Comparison of ENCODE assay signal across 9 cellular contexts in genomic region chr15:75531041-75531450, GRCh38. TPM values are rescaled to one million over a fixed set of nuclear protein-coding genes. Genes with fewer than 3 reads are reported as not detected.
DNase-seq lines count a peak whose midpoint lies in the region; ATAC-seq and TF ChIP-seq lines count a peak whose summit lies in the region.
"Had no signal": no experiment of that assay in that cellular context is flagged by ENCODE, and none has a peak within 500 bp of the region (broad histone marks: within the 10 kb centered on the region; RNA-seq: fewer than 3 reads in every experiment).

No MANE protein-coding gene starts in this region.

- no CpG with 5 or more reads among the region's 3 CpGs for WGBS in mesendoderm (ENCODE audit: extremely low coverage, insufficient coverage, low lambda C conversion rate)

- no peak overlapping the region for H4K8ac ChIP-seq in mesendoderm (ENCODE audit: low read depth, low read length)

- H3K79me2 ChIP-seq in mesendoderm (ENCODE audit: control insufficient read depth, insufficient read depth, low read length), result peaks cover 22% of the 10 kb centered on the region

- no peak overlapping the region for H3K18ac ChIP-seq in mesendoderm (ENCODE audit: low read length)

- H3K4me3 ChIP-seq in dorsolateral prefrontal cortex (peak overlapping the region in 6 of 59 donors; percentile 1 to 12 (median 7)), mesendoderm (ENCODE audit: low read length) (no peak overlapping the region)
- H3K4me3 ChIP-seq in effector memory CD4-positive, alpha-beta T cell (ENCODE audit: insufficient read depth, low read depth, low read length, poor library complexity, severe bottlenecking), result no peak overlapping the region

- no peak overlapping the region for H2BK120ac ChIP-seq in mesendoderm (ENCODE audit: low read depth, low read length)

- ATAC-seq in GM19455 (IDR thresholded peaks at IDR 0.05; ENCODE audit: unreplicated experiment), result no peak

- DNase-seq in NOMO-1 treated with DMSO at 0.1 percent for 48 hours (lab: John Stamatoyannopoulos, UW; ENCODE audit: unreplicated experiment) (peak; percentile 16), NOMO-1 treated with dmso at 0.1 percent for 144 hours (lab: John Stamatoyannopoulos, UW; ENCODE audit: unreplicated experiment) (no peak), dorsolateral prefrontal cortex (peak in 4 of 10 donors; percentile 42 to 68 (median 56)), mesendoderm (peak; percentile 21), ureter (ENCODE audit: low spot score) (peak; percentile 59), NCI-H1436 treated with DMSO at 0.1 percent for 48 hours (lab: John Stamatoyannopoulos, UW) (no peak)
- no peak for DNase-seq in effector memory CD4-positive, alpha-beta T cell
- DNase-seq: NCI-H1417 treated with DMSO at 0.1 percent for 48 hours had no signal

- no peak overlapping the region for H2BK15ac ChIP-seq in mesendoderm (replicated peaks; ENCODE audit: low read depth)

- H3K4me1 ChIP-seq in mesendoderm (ENCODE audit: control insufficient read depth, low read depth, low read length), result no peaks in the 10 kb centered on the region
- no peaks in the 10 kb centered on the region for H3K4me1 ChIP-seq in effector memory CD4-positive, alpha-beta T cell (ENCODE audit: control insufficient read depth, insufficient read depth, low read length, poor library complexity, severe bottlenecking)

- H3K4me2 ChIP-seq in mesendoderm (ENCODE audit: low read length), result no peak overlapping the region

- intact Hi-C loops in dorsolateral prefrontal cortex (cut with DNase I), result no loop called here

- no peaks in the 10 kb centered on the region for H3K9me3 ChIP-seq in effector memory CD4-positive, alpha-beta T cell (ENCODE audit: control insufficient read depth, low read length)

- H3K4ac ChIP-seq in mesendoderm (ENCODE audit: low read depth, low read length), result no peak overlapping the region

- H2BK5ac ChIP-seq in mesendoderm (ENCODE audit: low read length), result no peak overlapping the region

- H3K9ac ChIP-seq in mesendoderm (ENCODE audit: low read length), result no peak overlapping the region

- H3K27ac ChIP-seq in dorsolateral prefrontal cortex (peak overlapping the region in 51 of 59 donors; percentile 1 to 85 (median 61)), mesendoderm (ENCODE audit: low read depth, low read length) (no peak overlapping the region)
- H3K27ac ChIP-seq in effector memory CD4-positive, alpha-beta T cell (ENCODE audit: insufficient read depth, low read length, poor library complexity, severe bottlenecking), result no peak overlapping the region

- peaks cover 4% of the 10 kb centered on the region for H3K36me3 ChIP-seq in mesendoderm (ENCODE audit: control insufficient read depth, insufficient read depth, low read length)
- peaks cover 8% of the 10 kb centered on the region for H3K36me3 ChIP-seq in effector memory CD4-positive, alpha-beta T cell (ENCODE audit: control insufficient read depth, insufficient read depth, low read length)

- H4K5ac ChIP-seq in mesendoderm (ENCODE audit: low read length), result no peak overlapping the region

- H2AK5ac ChIP-seq in mesendoderm (ENCODE audit: low read length), result no peak overlapping the region

- peaks cover 13% of the 10 kb centered on the region for H3K79me1 ChIP-seq in mesendoderm (ENCODE audit: low read length)

- H3K56ac ChIP-seq in mesendoderm (ENCODE audit: low read length), result no peak overlapping the region

- H3K27me3 ChIP-seq in dorsolateral prefrontal cortex (no peaks in the 10 kb centered on the region), mesendoderm (ENCODE audit: insufficient read depth, low read length, poor library complexity) (no peaks in the 10 kb centered on the region)
- no peaks in the 10 kb centered on the region for H3K27me3 ChIP-seq in effector memory CD4-positive, alpha-beta T cell (replicated peaks; ENCODE audit: control insufficient read depth, insufficient read depth, low read length, poor library complexity, severe bottlenecking)

- no peak for TF ChIP-seq CTCF in dorsolateral prefrontal cortex (IDR thresholded peaks at IDR 0.05 in 54 of 56, conservative IDR thresholded peaks at IDR 0.05 in 2 of 56; ENCODE audit: low read depth in 1 of 56, partially characterized antibody in 56 of 56)

- H3K23ac ChIP-seq in mesendoderm (ENCODE audit: low read length), result no peak overlapping the region

RNA-seq across cellular contexts. Expression of gene PTPN9, which starts 48.1 kb away (rescaled TPM):
- total RNA-seq in dorsolateral prefrontal cortex, result 10 to 100 TPM; 17.1 to 54.6 (median 33.8) TPM
- polyA plus RNA-seq in mesendoderm (2013, experiment 1 of 2), result 33.3 TPM
- polyA plus RNA-seq in mesendoderm (2013, experiment 2 of 2), result 33.4 TPM
- 37.9 TPM for total RNA-seq in ureter

Comparison
In these comparisons a context has a peak if more than half of its experiments do, and no peak if none do; other contexts are left out.
1. DNase-seq: peak in NOMO-1 treated with DMSO at 0.1 percent for 48 hours (single experiment), mesendoderm (single experiment) and ureter (single experiment); none in NOMO-1 treated with dmso at 0.1 percent for 144 hours (single experiment), NCI-H1436 treated with DMSO at 0.1 percent for 48 hours (single experiment) and effector memory CD4-positive, alpha-beta T cell (0 of 3).
2. H3K27ac ChIP-seq: peak in dorsolateral prefrontal cortex (51 of 59); none in mesendoderm (single experiment) and effector memory CD4-positive, alpha-beta T cell (single experiment).